Comparison of ENCODE assay signal across 8 cellular contexts in the genomic region with DNA sequence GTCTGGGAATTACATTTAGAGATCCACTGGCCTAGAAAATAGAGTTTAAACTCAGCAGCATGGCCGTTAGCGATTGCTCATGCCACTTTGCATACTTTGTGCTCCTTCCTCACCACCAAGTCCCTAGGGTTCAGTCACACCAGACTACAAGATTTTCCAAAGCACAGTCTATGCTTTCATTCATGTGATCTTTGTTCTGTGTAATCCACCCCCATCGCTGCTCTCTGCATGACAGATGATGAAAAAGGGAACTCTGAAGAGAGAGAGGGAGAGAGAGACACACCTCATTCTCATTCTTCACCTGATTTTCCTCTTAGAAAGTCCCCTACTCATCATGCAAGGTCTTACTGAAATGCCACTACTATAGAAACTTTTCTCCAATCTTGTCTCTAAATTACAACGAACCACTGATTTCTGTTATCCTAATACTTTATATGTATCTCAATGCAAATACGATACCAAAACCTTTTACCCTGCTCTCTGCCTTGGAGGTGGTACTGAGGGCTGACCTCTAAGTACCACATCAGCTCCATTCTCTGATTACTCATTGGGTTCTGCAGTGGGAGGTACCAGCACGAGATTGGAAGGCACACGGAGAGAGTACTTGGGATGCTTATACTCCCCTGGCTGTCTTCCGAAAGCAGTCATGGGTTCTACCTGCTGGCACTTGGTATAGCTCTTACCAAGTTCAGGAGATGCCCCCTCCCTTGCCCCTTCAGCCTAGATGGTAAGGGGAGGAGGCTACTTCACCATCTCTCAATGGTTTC.
DNase-seq lines count a peak whose midpoint lies in the region; ATAC-seq lines count a peak whose summit lies in the region.

No MANE protein-coding gene starts in this region.

- H3K9me3 Mint-ChIP-seq in activated naive CD8-positive, alpha-beta T cell treated with anti-CD3 and anti-CD28 coated beads, Interleukin-2, amount 50 U/mL, for 24 hours = peaks cover 3% of the 10 kb centered on the region

- H3K4me3 Mint-ChIP-seq in activated naive CD8-positive, alpha-beta T cell treated with anti-CD3 and anti-CD28 coated beads, Interleukin-2, amount 50 U/mL, for 24 hours = peak overlapping the region; percentile 39

- H3K36me3 Mint-ChIP-seq in activated naive CD8-positive, alpha-beta T cell treated with anti-CD3 and anti-CD28 coated beads, Interleukin-2, amount 50 U/mL, for 24 hours (ENCODE audit: low read depth) = peaks cover 25% of the 10 kb centered on the region

- DNase-seq in GF-D8 (lab: John Stamatoyannopoulos, UW) (peak; percentile 34), HUDEP-2 (lab: John Stamatoyannopoulos, UW; ENCODE audit: unreplicated experiment in 76 of 76) (no peak), HuH-7 (ENCODE audit: low spot score) (no peak), NCI-H187 (lab: John Stamatoyannopoulos, UW) (no peak)
- peak; percentile 57 for DNase-seq in activated naive CD8-positive, alpha-beta T cell treated with anti-CD3 and anti-CD28 coated beads, Interleukin-2, amount 50 U/mL, for 24 hours
- no peak for DNase-seq in activated effector memory CD4-positive, alpha-beta T cell treated with Interleukin-2 at 50 U/mL for 16 hours

- ATAC-seq in GM19467 (IDR thresholded peaks at IDR 0.05; ENCODE audit: unreplicated experiment) = peak; percentile 80
- peak; percentile 85 for ATAC-seq in HG03457 (IDR thresholded peaks at IDR 0.05; ENCODE audit: unreplicated experiment)
- ATAC-seq in activated naive CD8-positive, alpha-beta T cell treated with anti-CD3 and anti-CD28 coated beads, Interleukin-2, amount 50 U/mL, for 24 hours = peak; percentile 91

- H3K27ac Mint-ChIP-seq in activated naive CD8-positive, alpha-beta T cell treated with anti-CD3 and anti-CD28 coated beads, Interleukin-2, amount 50 U/mL, for 24 hours = peak overlapping the region; percentile 99

- peaks cover 71% of the 10 kb centered on the region for H3K4me1 Mint-ChIP-seq in activated naive CD8-positive, alpha-beta T cell treated with anti-CD3 and anti-CD28 coated beads, Interleukin-2, amount 50 U/mL, for 24 hours

- no peaks in the 10 kb centered on the region for H3K27me3 Mint-ChIP-seq in activated naive CD8-positive, alpha-beta T cell treated with anti-CD3 and anti-CD28 coated beads, Interleukin-2, amount 50 U/mL, for 24 hours

Comparison
In these comparisons a context has a peak if more than half of its experiments do, and no peak if none do; other contexts are left out.
1. DNase-seq: peak in GF-D8 (single experiment) and activated naive CD8-positive, alpha-beta T cell treated with anti-CD3 and anti-CD28 coated beads, Interleukin-2, amount 50 U/mL, for 24 hours (single experiment); none in HUDEP-2 (0 of 76), activated effector memory CD4-positive, alpha-beta T cell treated with Interleukin-2 at 50 U/mL for 16 hours (single experiment), HuH-7 (single experiment) and NCI-H187 (0 of 2).
2. Peak in every context shown above with its lines, with median percentiles within 50 percentile points of each other: ATAC-seq.